Comparison of ENCODE assay signal across 1 cellular context in the genomic region with DNA sequence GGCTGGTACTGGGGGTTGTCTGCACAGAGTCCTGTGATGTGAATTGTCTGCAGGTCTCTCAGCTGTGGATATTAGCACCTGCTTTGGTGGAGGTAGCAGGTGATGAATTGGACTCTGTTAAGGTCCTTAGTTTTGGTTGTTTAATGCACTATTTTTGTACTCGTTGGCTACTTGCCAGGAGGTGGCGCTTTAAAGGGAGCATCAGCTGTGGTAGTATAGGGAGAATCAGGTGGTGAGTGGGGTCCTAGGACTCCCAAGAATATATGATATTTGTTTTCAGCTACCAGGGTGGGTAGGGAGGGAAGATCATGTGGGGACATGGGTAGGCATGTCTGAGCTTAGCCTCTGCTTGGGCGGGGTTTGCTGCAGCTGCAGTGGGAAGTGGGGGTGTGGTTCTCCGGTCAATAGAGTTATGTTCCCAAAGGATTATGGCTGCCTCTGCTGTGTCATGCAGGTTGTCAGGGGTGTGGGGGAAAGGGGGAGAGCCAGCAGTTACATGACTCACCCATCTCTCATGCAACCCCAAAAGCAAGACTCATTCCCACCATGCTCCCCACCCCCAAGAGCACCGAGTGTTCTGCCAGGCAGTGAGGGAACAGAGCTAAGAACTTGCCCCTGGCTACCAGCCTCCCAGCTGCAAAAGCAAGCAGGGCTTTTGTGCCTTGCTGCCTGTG.
TF ChIP-seq lines count a peak whose summit lies in the region.

No MANE protein-coding gene starts in this region.

TF ChIP-seq in K562, 482 proteins besides CTCF, POLR2A, EP300 and RAD21 (continued from another document and continues in another):
- TF ChIP-seq, protein P1, sequence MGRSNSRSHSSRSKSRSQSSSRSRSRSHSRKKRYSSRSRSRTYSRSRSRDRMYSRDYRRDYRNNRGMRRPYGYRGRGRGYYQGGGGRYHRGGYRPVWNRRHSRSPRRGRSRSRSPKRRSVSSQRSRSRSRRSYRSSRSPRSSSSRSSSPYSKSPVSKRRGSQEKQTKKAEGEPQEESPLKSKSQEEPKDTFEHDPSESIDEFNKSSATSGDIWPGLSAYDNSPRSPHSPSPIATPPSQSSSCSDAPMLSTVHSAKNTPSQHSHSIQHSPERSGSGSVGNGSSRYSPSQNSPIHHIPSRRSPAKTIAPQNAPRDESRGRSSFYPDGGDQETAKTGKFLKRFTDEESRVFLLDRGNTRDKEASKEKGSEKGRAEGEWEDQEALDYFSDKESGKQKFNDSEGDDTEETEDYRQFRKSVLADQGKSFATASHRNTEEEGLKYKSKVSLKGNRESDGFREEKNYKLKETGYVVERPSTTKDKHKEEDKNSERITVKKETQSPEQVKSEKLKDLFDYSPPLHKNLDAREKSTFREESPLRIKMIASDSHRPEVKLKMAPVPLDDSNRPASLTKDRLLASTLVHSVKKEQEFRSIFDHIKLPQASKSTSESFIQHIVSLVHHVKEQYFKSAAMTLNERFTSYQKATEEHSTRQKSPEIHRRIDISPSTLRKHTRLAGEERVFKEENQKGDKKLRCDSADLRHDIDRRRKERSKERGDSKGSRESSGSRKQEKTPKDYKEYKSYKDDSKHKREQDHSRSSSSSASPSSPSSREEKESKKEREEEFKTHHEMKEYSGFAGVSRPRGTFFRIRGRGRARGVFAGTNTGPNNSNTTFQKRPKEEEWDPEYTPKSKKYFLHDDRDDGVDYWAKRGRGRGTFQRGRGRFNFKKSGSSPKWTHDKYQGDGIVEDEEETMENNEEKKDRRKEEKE (IDR thresholded peaks at IDR 0.05; ENCODE audit: borderline replicate concordance in 1 of 2, control insufficient read depth in 1 of 2, low read depth in 2 of 2, low read length in 1 of 2): no peak
- TF ChIP-seq CBFA2T2 (conservative IDR thresholded peaks at IDR 0.05) (peak; percentile 23; the same call in 1 of the 2 replicates), BCOR (IDR thresholded peaks at IDR 0.05) (no peak), PRDM10 (IDR thresholded peaks at IDR 0.05; ENCODE audit: partially characterized antibody) (peak; percentile 15), RFX1 (IDR thresholded peaks at IDR 0.05) (peak; percentile 30; the same call in 1 of the 2 replicates), NFE2 (IDR thresholded peaks at IDR 0.05; ENCODE audit: low read depth) (peak; percentile 86), ZNF592 (IDR thresholded peaks at IDR 0.05) (peak; percentile 93), BCL6 (CRISPR knock-in tag; IDR thresholded peaks at IDR 0.05) (no peak), KLF16 (IDR thresholded peaks at IDR 0.05) (no peak), MCM2 (IDR thresholded peaks at IDR 0.05; ENCODE audit: low read depth) (no peak), EGR1 (conservative IDR thresholded peaks at IDR 0.05) (peak; percentile 37; the same call in 1 of the 2 replicates), SUPT5H (IDR thresholded peaks at IDR 0.05) (0 out of 2 replicates have a peak, but pooled peaks have one; percentile 36), MIER1 (IDR thresholded peaks at IDR 0.05; ENCODE audit: low read depth) (no peak), CBFA2T3 (IDR thresholded peaks at IDR 0.05) (peak; percentile 48; the same call in 1 of the 2 replicates), TFE3 (CRISPR knock-in tag; IDR thresholded peaks at IDR 0.05) (no peak), XRCC5 (IDR thresholded peaks at IDR 0.05; ENCODE audit: low read depth, low read length) (no peak), KDM2B (CRISPR knock-in tag; IDR thresholded peaks at IDR 0.05) (no peak), C11orf30 (IDR thresholded peaks at IDR 0.05; ENCODE audit: low read depth) (peak; percentile 76), HLTF (IDR thresholded peaks at IDR 0.05) (no peak), HDAC1 (IDR thresholded peaks at IDR 0.05) (0 out of 4 replicates have a peak, but pooled peaks of 1 of the 2 experiments have one; percentile 40), MYBL2 (IDR thresholded peaks at IDR 0.05; ENCODE audit: low read depth) (no peak), MYBL2 (CRISPR knock-in tag; IDR thresholded peaks at IDR 0.05; ENCODE audit: borderline replicate concordance) (no peak), MEF2D (tag; conservative IDR thresholded peaks at IDR 0.05; ENCODE audit: low read depth) (0 out of 2 replicates have a peak, but pooled peaks have one; percentile 17), MAFF (IDR thresholded peaks at IDR 0.05; ENCODE audit: low read length) (peak; percentile 62), JUND (IDR thresholded peaks at IDR 0.05; ENCODE audit: borderline replicate concordance, low read depth, low read length) (peak; percentile 71), JUND (tag; IDR thresholded peaks at IDR 0.05; ENCODE audit: borderline replicate concordance, low read depth, low read length) (peak; percentile 64; the same call in 2 of the 3 replicates), SRSF7 (optimal IDR thresholded peaks at IDR 0.05; ENCODE audit: low read depth, low read length) (no peak), RBM39 (optimal IDR thresholded peaks at IDR 0.05; ENCODE audit: low read depth, low read length) (no peak), HDAC2 (IDR thresholded peaks at IDR 0.05) (no peak), THRAP3 (IDR thresholded peaks at IDR 0.05; ENCODE audit: borderline replicate concordance) (no peak), MAFG (tag; conservative IDR thresholded peaks at IDR 0.05) (peak; percentile 72), SRSF1 (IDR thresholded peaks at IDR 0.05; ENCODE audit: low read depth, low read length) (no peak), MAFK (IDR thresholded peaks at IDR 0.05; ENCODE audit: low read length) (peak; percentile 49; the same call in 1 of the 2 replicates), LARP7 (IDR thresholded peaks at IDR 0.05) (no peak), ELF1 (tag; IDR thresholded peaks at IDR 0.05) (no peak), MCM7 (IDR thresholded peaks at IDR 0.05) (no peak), SMAD3 (CRISPR knock-in tag; conservative IDR thresholded peaks at IDR 0.05) (no peak), U2AF1 (optimal IDR thresholded peaks at IDR 0.05; ENCODE audit: low read depth, low read length) (no peak), HNRNPK (IDR thresholded peaks at IDR 0.05; ENCODE audit: low read depth, low read length, poor library complexity, severe bottlenecking) (no peak)
- TF ChIP-seq, protein P2, sequence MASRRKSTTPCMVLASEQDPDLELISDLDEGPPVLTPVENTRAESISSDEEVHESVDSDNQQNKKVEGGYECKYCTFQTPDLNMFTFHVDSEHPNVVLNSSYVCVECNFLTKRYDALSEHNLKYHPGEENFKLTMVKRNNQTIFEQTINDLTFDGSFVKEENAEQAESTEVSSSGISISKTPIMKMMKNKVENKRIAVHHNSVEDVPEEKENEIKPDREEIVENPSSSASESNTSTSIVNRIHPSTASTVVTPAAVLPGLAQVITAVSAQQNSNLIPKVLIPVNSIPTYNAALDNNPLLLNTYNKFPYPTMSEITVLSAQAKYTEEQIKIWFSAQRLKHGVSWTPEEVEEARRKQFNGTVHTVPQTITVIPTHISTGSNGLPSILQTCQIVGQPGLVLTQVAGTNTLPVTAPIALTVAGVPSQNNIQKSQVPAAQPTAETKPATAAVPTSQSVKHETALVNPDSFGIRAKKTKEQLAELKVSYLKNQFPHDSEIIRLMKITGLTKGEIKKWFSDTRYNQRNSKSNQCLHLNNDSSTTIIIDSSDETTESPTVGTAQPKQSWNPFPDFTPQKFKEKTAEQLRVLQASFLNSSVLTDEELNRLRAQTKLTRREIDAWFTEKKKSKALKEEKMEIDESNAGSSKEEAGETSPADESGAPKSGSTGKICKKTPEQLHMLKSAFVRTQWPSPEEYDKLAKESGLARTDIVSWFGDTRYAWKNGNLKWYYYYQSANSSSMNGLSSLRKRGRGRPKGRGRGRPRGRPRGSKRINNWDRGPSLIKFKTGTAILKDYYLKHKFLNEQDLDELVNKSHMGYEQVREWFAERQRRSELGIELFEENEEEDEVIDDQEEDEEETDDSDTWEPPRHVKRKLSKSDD (conservative IDR thresholded peaks at IDR 0.05; ENCODE audit: low read length): no peak
- TF ChIP-seq, protein P3, sequence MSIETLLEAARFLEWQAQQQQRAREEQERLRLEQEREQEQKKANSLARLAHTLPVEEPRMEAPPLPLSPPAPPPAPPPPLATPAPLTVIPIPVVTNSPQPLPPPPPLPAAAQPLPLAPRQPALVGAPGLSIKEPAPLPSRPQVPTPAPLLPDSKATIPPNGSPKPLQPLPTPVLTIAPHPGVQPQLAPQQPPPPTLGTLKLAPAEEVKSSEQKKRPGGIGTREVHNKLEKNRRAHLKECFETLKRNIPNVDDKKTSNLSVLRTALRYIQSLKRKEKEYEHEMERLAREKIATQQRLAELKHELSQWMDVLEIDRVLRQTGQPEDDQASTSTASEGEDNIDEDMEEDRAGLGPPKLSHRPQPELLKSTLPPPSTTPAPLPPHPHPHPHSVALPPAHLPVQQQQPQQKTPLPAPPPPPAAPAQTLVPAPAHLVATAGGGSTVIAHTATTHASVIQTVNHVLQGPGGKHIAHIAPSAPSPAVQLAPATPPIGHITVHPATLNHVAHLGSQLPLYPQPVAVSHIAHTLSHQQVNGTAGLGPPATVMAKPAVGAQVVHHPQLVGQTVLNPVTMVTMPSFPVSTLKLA (conservative IDR thresholded peaks at IDR 0.05): 0 out of 4 replicates have a peak, but pooled peaks of 1 of the 2 experiments have one; percentile 46
- TF ChIP-seq, protein P4, sequence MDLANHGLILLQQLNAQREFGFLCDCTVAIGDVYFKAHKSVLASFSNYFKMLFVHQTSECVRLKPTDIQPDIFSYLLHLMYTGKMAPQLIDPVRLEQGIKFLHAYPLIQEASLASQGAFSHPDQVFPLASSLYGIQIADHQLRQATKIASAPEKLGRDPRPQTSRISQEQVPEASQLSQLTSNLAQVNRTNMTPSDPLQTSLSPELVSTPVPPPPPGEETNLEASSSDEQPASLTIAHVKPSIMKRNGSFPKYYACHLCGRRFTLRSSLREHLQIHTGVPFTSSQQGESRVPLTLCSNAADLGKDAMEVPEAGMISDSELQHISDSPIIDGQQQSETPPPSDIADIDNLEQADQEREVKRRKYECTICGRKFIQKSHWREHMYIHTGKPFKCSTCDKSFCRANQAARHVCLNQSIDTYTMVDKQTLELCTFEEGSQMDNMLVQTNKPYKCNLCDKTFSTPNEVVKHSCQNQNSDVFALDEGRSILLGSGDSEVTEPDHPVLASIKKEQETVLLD (IDR thresholded peaks at IDR 0.05): no peak
